Comparison of ENCODE assay signal across 8 cellular contexts in the genomic region with DNA sequence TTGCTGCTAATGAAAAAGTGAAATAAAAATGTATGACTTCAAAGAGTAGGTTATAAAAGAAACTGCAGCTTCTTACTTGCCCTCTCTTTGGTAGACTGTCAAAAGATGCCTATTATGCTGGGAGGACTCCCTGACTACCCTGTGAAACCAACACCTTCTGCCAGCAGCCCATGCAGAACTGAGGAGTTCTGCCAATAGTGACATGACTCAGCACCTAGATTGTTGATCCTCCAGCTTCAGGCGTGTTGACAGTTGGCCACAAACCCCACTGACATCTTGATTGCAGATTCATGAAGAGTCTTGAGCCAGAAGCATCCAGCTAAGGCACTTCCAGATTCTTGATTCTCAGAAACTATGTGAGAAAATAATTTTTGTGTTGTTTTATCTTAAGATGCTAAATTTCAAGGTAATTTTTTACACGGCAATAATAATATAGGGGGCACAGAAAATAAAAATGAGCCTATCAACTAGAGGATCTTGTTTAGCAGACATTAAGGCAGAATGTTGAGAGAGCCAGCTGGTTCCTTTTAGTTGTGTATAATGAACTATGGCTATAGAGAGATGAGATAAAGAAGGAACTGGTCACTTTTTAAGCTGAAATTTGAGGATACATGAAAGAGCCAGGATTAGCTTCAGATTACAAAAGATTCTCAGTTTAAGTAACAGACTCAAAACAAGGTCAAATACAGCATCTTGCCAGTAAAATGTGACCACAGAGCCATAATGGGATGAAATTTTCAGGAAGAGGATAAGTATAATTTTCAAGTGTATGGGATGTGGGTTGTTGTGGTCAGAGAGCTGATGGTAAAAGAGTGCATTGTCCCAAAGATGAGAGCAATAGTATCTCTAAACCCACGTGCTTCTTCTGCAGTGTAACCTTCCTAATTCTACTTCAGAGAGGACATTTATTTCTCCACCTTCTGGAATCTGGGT.
DNase-seq lines count a peak whose midpoint lies in the region; FAIRE-seq and TF ChIP-seq lines count a peak whose summit lies in the region.

No MANE protein-coding gene starts in this region.

- H3K36me3 ChIP-seq in KMS-11 (ENCODE audit: insufficient read depth) (no peaks in the 10 kb centered on the region), tibial nerve (no peaks in the 10 kb centered on the region), smooth muscle cell (ENCODE audit: low read depth) (no peaks in the 10 kb centered on the region)

- H3K9ac ChIP-seq in KMS-11 = no peak overlapping the region
- no peak overlapping the region for H3K9ac ChIP-seq in smooth muscle cell (ENCODE audit: low read depth)

- TF ChIP-seq POLR2A in H54 (IDR thresholded peaks at IDR 0.05; ENCODE audit: low read depth, low read length) (no peak), tibial nerve (IDR thresholded peaks at IDR 0.05) (no peak)

- H3F3A ChIP-seq in smooth muscle cell (ENCODE audit: low read depth) = no peaks in the 10 kb centered on the region

- peak overlapping the region; percentile 66 for H3K27ac ChIP-seq in KMS-11
- peak overlapping the region in 1 of 4 donors; percentile 23 for H3K27ac ChIP-seq in tibial nerve
- no peak overlapping the region for H3K27ac ChIP-seq in smooth muscle cell (ENCODE audit: low read depth)

- H3K4me1 ChIP-seq in KMS-11 (ENCODE audit: low read depth, poor library complexity, severe bottlenecking) (peaks cover 27% of the 10 kb centered on the region), tibial nerve (peaks cover 0 to 3% (median 0%) of the 10 kb centered on the region in 4 donors), smooth muscle cell (ENCODE audit: low read depth) (no peaks in the 10 kb centered on the region)

- H3K9me3 ChIP-seq in tibial nerve (no peaks in the 10 kb centered on the region), smooth muscle cell (replicated peaks; ENCODE audit: low read depth) (no peaks in the 10 kb centered on the region)

- no peak for TF ChIP-seq CTCF in KMS-11 (conservative IDR thresholded peaks at IDR 0.05; ENCODE audit: low read depth, low read length)
- TF ChIP-seq CTCF in tibial nerve (IDR thresholded peaks at IDR 0.05) = no peak
- no peak for TF ChIP-seq CTCF in smooth muscle cell (IDR thresholded peaks at IDR 0.05; ENCODE audit: borderline replicate concordance, insufficient read depth, poor library complexity, severe bottlenecking)

- WGBS in tibial nerve, 2 donors = 59 to 63% methylated on average over 3 of the region's 3 CpGs
- WGBS in smooth muscle cell (ENCODE audit: low lambda C conversion rate) = 30% methylated on average over 3 of the region's 3 CpGs

- H3K79me2 ChIP-seq in KMS-11 (ENCODE audit: insufficient read depth, low read depth) = no peaks in the 10 kb centered on the region
- H3K79me2 ChIP-seq in smooth muscle cell (ENCODE audit: low read depth) = no peaks in the 10 kb centered on the region

- H4K20me1 ChIP-seq in KMS-11 (ENCODE audit: insufficient read depth) = no peaks in the 10 kb centered on the region
- no peaks in the 10 kb centered on the region for H4K20me1 ChIP-seq in smooth muscle cell (ENCODE audit: low read depth)

- no peak for TF ChIP-seq EP300 in tibial nerve (IDR thresholded peaks at IDR 0.05)

- H3K4me2 ChIP-seq in KMS-11 (peak overlapping the region; percentile 69), smooth muscle cell (no peak overlapping the region)

- H2AFZ ChIP-seq in KMS-11 (ENCODE audit: low read depth) (peak overlapping the region; percentile 29; the same call in 1 of the 2 replicates), smooth muscle cell (ENCODE audit: low read depth) (no peak overlapping the region)

- FAIRE-seq in H54 (lab: Jason Lieb, UNC) = peak; percentile 98

- H3K4me3 ChIP-seq in KMS-11 (IDR thresholded peaks at IDR 0.05; ENCODE audit: insufficient read depth, low read depth, low read length) (no peak overlapping the region), tibial nerve (no peak overlapping the region), smooth muscle cell (no peak overlapping the region)

- peak; percentile 19 for DNase-seq in activated T-cell treated with anti-CD3 and anti-CD28 coated beads for 48 hours (ENCODE audit: low read depth)
- no peak for DNase-seq in activated T-cell treated with anti-CD3 and anti-CD28 coated beads for 4 hours
- DNase-seq in H54 (ENCODE audit: insufficient read length, low spot score) = peak; percentile 22
- peak; percentile 10 for DNase-seq in UCSD-AML1 (lab: John Stamatoyannopoulos, UW; ENCODE audit: unreplicated experiment)
- peak; percentile 23 for DNase-seq in globus pallidus (ENCODE audit: low spot score)
- peak; percentile 36 to 48 for DNase-seq in tibial nerve (ENCODE audit: low spot score in 2 of 2)
- no peak for DNase-seq in smooth muscle cell (lab: John Stamatoyannopoulos, UW; ENCODE audit: unreplicated experiment)

- no peaks in the 10 kb centered on the region for H3K27me3 ChIP-seq in KMS-11 (ENCODE audit: insufficient read depth, low read depth)
- H3K27me3 ChIP-seq in tibial nerve = no peaks in the 10 kb centered on the region
- H3K27me3 ChIP-seq in smooth muscle cell (ENCODE audit: low read depth) = no peaks in the 10 kb centered on the region

Comparison
In these comparisons a context has a peak if more than half of its experiments do, and no peak if none do; other contexts are left out.
1. DNase-seq: peak in activated T-cell treated with anti-CD3 and anti-CD28 coated beads for 48 hours (single experiment), H54 (single experiment), UCSD-AML1 (single experiment), globus pallidus (single experiment) and tibial nerve (2 of 2); none in activated T-cell treated with anti-CD3 and anti-CD28 coated beads for 4 hours (single experiment) and smooth muscle cell (single experiment).